Comparison of ENCODE assay signal across 9 cellular contexts in genomic region chr14:37230551-37231194, GRCh38. TPM values are rescaled to one million over a fixed set of nuclear protein-coding genes. Genes with fewer than 3 reads are reported as not detected.
DNase-seq lines count a peak whose midpoint lies in the region; ATAC-seq and TF ChIP-seq lines count a peak whose summit lies in the region.
"Had no signal": no experiment of that assay in that cellular context is flagged by ENCODE, and none has a peak within 500 bp of the region (broad histone marks: within the 10 kb centered on the region; RNA-seq: fewer than 3 reads in every experiment).

No MANE protein-coding gene starts in this region.

- H3K27ac Mint-ChIP-seq in activated CD8-positive, alpha-beta memory T cell treated with anti-CD3 and anti-CD28 coated beads, Interleukin-2, amount 10 ng/mL, durations not matched to agents 7 days and 5 days = no peak overlapping the region

- no peak overlapping the region for H3K9ac ChIP-seq in OCI-LY1 (ENCODE audit: low read length)

- no peaks in the 10 kb centered on the region for H3K4me1 Mint-ChIP-seq in activated CD8-positive, alpha-beta memory T cell treated with anti-CD3 and anti-CD28 coated beads, Interleukin-2, amount 10 ng/mL, durations not matched to agents 7 days and 5 days

- no peak overlapping the region for H3K27ac ChIP-seq in OCI-LY1 (ENCODE audit: low read depth, low read length, poor library complexity, severe bottlenecking)
- H3K27ac ChIP-seq in coronary artery = no peak overlapping the region
- H3K27ac ChIP-seq: SJSA1 had no signal

- H3K4me1 ChIP-seq in OCI-LY1 (ENCODE audit: insufficient read depth, low read length, severe bottlenecking) = no peaks in the 10 kb centered on the region
- H3K4me1 ChIP-seq: SJSA1 had no signal

- CTCF ChIA-PET in activated CD8-positive, alpha-beta memory T cell treated with anti-CD3 and anti-CD28 coated beads, Interleukin-2, amount 10 ng/mL, durations not matched to agents 7 days and 5 days (lab: Charles Lee) = interaction anchor here (0.6 to 2.1 kb wide), 5 partner anchors 10 to 644 kb away, joined by 3 to 9 read pairs (median 4); no protein-coding TSS in a partner anchor

- H3K27me3 Mint-ChIP-seq in activated CD8-positive, alpha-beta memory T cell treated with anti-CD3 and anti-CD28 coated beads, Interleukin-2, amount 10 ng/mL, durations not matched to agents 7 days and 5 days = no peaks in the 10 kb centered on the region

- ATAC-seq in GM19467 (IDR thresholded peaks at IDR 0.05; ENCODE audit: unreplicated experiment) (peak; percentile 65), HG03196 (IDR thresholded peaks at IDR 0.05; ENCODE audit: unreplicated experiment) (no peak)
- no peak for ATAC-seq in activated CD8-positive, alpha-beta memory T cell treated with anti-CD3 and anti-CD28 coated beads, Interleukin-2, amount 10 ng/mL, durations not matched to agents 7 days and 5 days

- peaks cover 5% of the 10 kb centered on the region for H3K9me3 Mint-ChIP-seq in activated CD8-positive, alpha-beta memory T cell treated with anti-CD3 and anti-CD28 coated beads, Interleukin-2, amount 10 ng/mL, durations not matched to agents 7 days and 5 days (ENCODE audit: low read depth)

- H3K27me3 ChIP-seq in OCI-LY1 (ENCODE audit: insufficient read depth, low read length) = no peaks in the 10 kb centered on the region
- H3K27me3 ChIP-seq: SJSA1 had no signal

- H3K9me2 ChIP-seq in OCI-LY1 (ENCODE audit: low read depth, low read length) = no peaks in the 10 kb centered on the region

- H3K9me3 ChIP-seq in OCI-LY1 (ENCODE audit: low read length) = no peaks in the 10 kb centered on the region
- H3K9me3 ChIP-seq: SJSA1 had no signal

- no peak overlapping the region for H2AFZ ChIP-seq in OCI-LY1 (ENCODE audit: low read length)

- H3F3A ChIP-seq in OCI-LY1 (ENCODE audit: insufficient read depth, low read length) = no peaks in the 10 kb centered on the region

- H3K4me3 ChIP-seq in OCI-LY1 (ENCODE audit: low read depth, low read length, poor library complexity, severe bottlenecking) (no peak overlapping the region), coronary artery (no peak overlapping the region)
- H3K4me3 ChIP-seq: SJSA1 had no signal

- TF ChIP-seq CTCF in OCI-LY1 (IDR thresholded peaks at IDR 0.05; ENCODE audit: low read length) (peak; percentile 75), coronary artery (IDR thresholded peaks at IDR 0.05) (peak; percentile 69)

- no peak overlapping the region for H3K4me2 ChIP-seq in OCI-LY1 (ENCODE audit: low read length)

- no peak overlapping the region for H3K4me3 Mint-ChIP-seq in activated CD8-positive, alpha-beta memory T cell treated with anti-CD3 and anti-CD28 coated beads, Interleukin-2, amount 10 ng/mL, durations not matched to agents 7 days and 5 days

- H3K36me3 Mint-ChIP-seq in activated CD8-positive, alpha-beta memory T cell treated with anti-CD3 and anti-CD28 coated beads, Interleukin-2, amount 10 ng/mL, durations not matched to agents 7 days and 5 days = no peaks in the 10 kb centered on the region

- DNase-seq in D341Med (ENCODE audit: low spot score) = peak; percentile 44
- DNase-seq in Kasumi-1 (lab: John Stamatoyannopoulos, UW) = peak; percentile 60 to 88
- no peak for DNase-seq in coronary artery (ENCODE audit: low spot score)
- DNase-seq in midbrain (lab: John Stamatoyannopoulos, UW) = peak; percentile 69
- DNase-seq in activated CD8-positive, alpha-beta memory T cell treated with anti-CD3 and anti-CD28 coated beads, Interleukin-2, amount 10 ng/mL, durations not matched to agents 7 days and 5 days = no peak

- no peaks in the 10 kb centered on the region for H4K20me1 ChIP-seq in OCI-LY1 (ENCODE audit: insufficient read depth, low read length)

- H3K79me2 ChIP-seq in OCI-LY1 (ENCODE audit: insufficient read depth, low read length) = no peaks in the 10 kb centered on the region

- no peaks in the 10 kb centered on the region for H3K36me3 ChIP-seq in OCI-LY1 (ENCODE audit: insufficient read depth, low read length)
- H3K36me3 ChIP-seq: SJSA1 had no signal

RNA-seq across cellular contexts. Expression of gene MIPOL1, which starts 32.9 kb away (rescaled TPM):
- total RNA-seq in activated CD8-positive, alpha-beta memory T cell treated with anti-CD3 and anti-CD28 coated beads, Interleukin-2, amount 10 ng/mL, durations not matched to agents 7 days and 5 days = not detected

RNA-seq across cellular contexts. Expression of gene SLC25A21, which starts 58.3 kb away (rescaled TPM):
- not detected for total RNA-seq in activated CD8-positive, alpha-beta memory T cell treated with anti-CD3 and anti-CD28 coated beads, Interleukin-2, amount 10 ng/mL, durations not matched to agents 7 days and 5 days

Comparison
In these comparisons a context has a peak if more than half of its experiments do, and no peak if none do; other contexts are left out.
1. DNase-seq: peak in D341Med (single experiment), Kasumi-1 (2 of 2) and midbrain (single experiment); none in coronary artery (single experiment) and activated CD8-positive, alpha-beta memory T cell treated with anti-CD3 and anti-CD28 coated beads, Interleukin-2, amount 10 ng/mL, durations not matched to agents 7 days and 5 days (single experiment).